In the genomic region with DNA sequence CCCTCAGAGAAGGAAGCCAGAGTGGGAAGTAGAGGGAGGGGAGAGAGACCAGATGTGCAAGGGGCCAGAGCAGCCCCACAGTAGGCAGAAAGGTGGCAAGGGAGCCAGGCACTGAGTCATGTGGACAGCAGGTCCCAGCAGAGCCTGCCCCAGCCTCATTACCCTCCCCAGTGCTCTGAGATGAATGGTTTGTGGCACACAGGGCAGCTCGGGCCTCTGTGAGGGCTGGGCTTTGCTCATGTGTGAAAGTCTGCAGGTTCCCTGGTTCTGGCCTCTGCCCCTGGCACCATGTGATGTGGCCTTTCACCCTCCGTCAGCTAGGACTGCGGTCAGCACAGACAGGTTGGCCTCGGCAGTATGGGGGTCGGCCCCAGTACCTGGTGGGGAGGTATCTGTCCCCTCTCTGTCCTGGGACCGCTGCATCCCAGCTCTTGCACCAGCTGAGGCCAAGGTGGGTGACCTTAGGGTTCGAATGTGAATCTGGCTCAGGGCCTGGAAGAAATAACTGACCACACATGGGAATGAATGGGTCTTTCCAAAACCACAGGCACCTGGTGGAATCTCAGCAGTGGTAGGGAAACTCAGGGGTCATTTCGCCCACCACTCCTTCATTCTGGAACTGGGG, we compare ENCODE assay signal across 18 cellular contexts. TPM values are rescaled to one million over a fixed set of nuclear protein-coding genes. Genes with fewer than 3 reads are reported as not detected.
DNase-seq lines count a peak whose midpoint lies in the region; ATAC-seq, FAIRE-seq and TF ChIP-seq lines count a peak whose summit lies in the region.
"Had no signal": no experiment of that assay in that cellular context is flagged by ENCODE, and none has a peak within 500 bp of the region (broad histone marks: within the 10 kb centered on the region; RNA-seq: fewer than 3 reads in every experiment).

No MANE protein-coding gene starts in this region.

- H3K27ac Mint-ChIP-seq in brain: peak overlapping the region in 3 of 5 experiments; percentile 76 to 87 (median 86)
- no peak overlapping the region for H3K27ac Mint-ChIP-seq in CD8-positive, alpha-beta memory T cell
- H3K27ac Mint-ChIP-seq: HFFc6 had no signal

- H3K4me1 Mint-ChIP-seq in brain: peaks cover 60% of the 10 kb centered on the region
- H3K4me1 Mint-ChIP-seq in CD8-positive, alpha-beta memory T cell: peaks cover 0 to 3% (median 0%) of the 10 kb centered on the region in 3 donors

- H3K27ac ChIP-seq in right lobe of liver (no peak overlapping the region), HepG2 (ENCODE audit: extremely low read length, insufficient read depth, low read length) (no peak overlapping the region), foreskin keratinocyte (no peak overlapping the region), SK-N-SH (ENCODE audit: low read depth in 2 of 2, low read length in 1 of 2) (no peak overlapping the region)
- H3K27ac ChIP-seq in CD8-positive, alpha-beta memory T cell (ENCODE audit: low read depth, low read length): no peak overlapping the region
- H3K27ac ChIP-seq: 22Rv1, BLaER1 had no signal

- no peak for FAIRE-seq in HepG2 (lab: Jason Lieb, UNC)
- FAIRE-seq: GM19239 had no signal

- intact Hi-C loops in right lobe of liver (cut with DNase I) (no loop called here), HepG2 (cut with micrococcal nuclease; ENCODE audit: unreplicated experiment) (no loop called here)

- POLR2A ChIA-PET in HepG2 (lab: Yijun Ruan, JAX): no interaction called here
- POLR2A ChIA-PET in CD8-positive, alpha-beta memory T cell (lab: Charles Lee): no interaction called here
- POLR2A ChIA-PET in SK-N-SH (lab: Yijun Ruan, JAX): no interaction called here

- H3K4me2 ChIP-seq in HepG2 (ENCODE audit: low read depth, low read length) (no peak overlapping the region), SK-N-SH (no peak overlapping the region)
- H3K4me2 ChIP-seq: BLaER1 had no signal

- TF ChIP-seq POLR2A in right lobe of liver (IDR thresholded peaks at IDR 0.05) (no peak), HepG2 (IDR thresholded peaks at IDR 0.05; ENCODE audit: insufficient read depth in 1 of 2, low read depth in 2 of 2, low read length in 2 of 2) (no peak)

- H3K36me3 ChIP-seq in right lobe of liver (no peaks in the 10 kb centered on the region), HepG2 (replicated peaks in 1 of 2; ENCODE audit: control insufficient read depth in 1 of 2, insufficient read depth in 2 of 2, low read length in 2 of 2) (no peaks in the 10 kb centered on the region), SK-N-SH (replicated peaks in 1 of 2; ENCODE audit: control insufficient read depth in 1 of 2, insufficient read depth in 2 of 2, low read length in 1 of 2) (no peaks in the 10 kb centered on the region)
- H3K36me3 ChIP-seq in CD8-positive, alpha-beta memory T cell (ENCODE audit: insufficient read depth, low read length): no peaks in the 10 kb centered on the region
- H3K36me3 ChIP-seq: BLaER1 had no signal

- in situ Hi-C loops in HepG2 (cut with HindIII; ENCODE audit: extremely low pct_ligation_motif_present, low pct_unique_long_range_greater_than_20kb): no loop called here

- ATAC-seq in right lobe of liver (peak in 3 of 4 donors; percentile 11 to 82 (median 37)), HepG2 (no peak; the same call in 1 of the 3 replicates), foreskin keratinocyte (peak; percentile 12), omental fat pad (ENCODE audit: low FRiP score) (no peak)

- 60% methylated on average over 1 of the region's 8 CpGs for WGBS in right lobe of liver (ENCODE audit: insufficient coverage, low coverage, low lambda C conversion rate, missing lambda C conversion rate)
- 3% methylated on average over 4 of the region's 8 CpGs for WGBS in HepG2 (ENCODE audit: low lambda C conversion rate)
- WGBS in SK-N-SH (ENCODE audit: low lambda C conversion rate): 88% methylated on average over 6 of the region's 8 CpGs

- BruUV-seq in HepG2 (replicated peaks; lab: Mats Ljungman, UMichigan): no TSS peak

- H3K4me3 ChIP-seq in right lobe of liver: no peak overlapping the region
- H3K4me3 ChIP-seq in HepG2 (replicated peaks in 1 of 3; ENCODE audit: insufficient read depth in 1 of 3, low read depth in 2 of 3, low read length in 3 of 3): no peak overlapping the region
- H3K4me3 ChIP-seq in CD8-positive, alpha-beta memory T cell (ENCODE audit: low read length): no peak overlapping the region
- no peak overlapping the region for H3K4me3 ChIP-seq in SK-N-SH (ENCODE audit: low read depth in 2 of 2, low read length in 1 of 2)
- H3K4me3 ChIP-seq: BLaER1 had no signal

- H3K9me3 ChIP-seq in right lobe of liver: no peaks in the 10 kb centered on the region
- no peaks in the 10 kb centered on the region for H3K9me3 ChIP-seq in HepG2 (ENCODE audit: low read length)
- H3K9me3 ChIP-seq in CD8-positive, alpha-beta memory T cell (ENCODE audit: low read length): no peaks in the 10 kb centered on the region
- H3K9me3 ChIP-seq in SK-N-SH: no peaks in the 10 kb centered on the region
- H3K9me3 ChIP-seq: BLaER1 had no signal

- H3K36me3 Mint-ChIP-seq in brain: peaks cover 5% of the 10 kb centered on the region
- peaks cover 0 to 2% (median 0%) of the 10 kb centered on the region in 3 donors for H3K36me3 Mint-ChIP-seq in CD8-positive, alpha-beta memory T cell

- H3K4me3 Mint-ChIP-seq in brain: peak overlapping the region in 1 of 5 experiments; percentile 12
- H3K4me3 Mint-ChIP-seq in CD8-positive, alpha-beta memory T cell: no peak overlapping the region
- H3K4me3 Mint-ChIP-seq: HFFc6 had no signal

- CTCF ChIA-PET in HepG2 (lab: Yijun Ruan, JAX; ENCODE audit: low intra/inter-chr PET ratio, low total read pairs): no interaction called here
- CTCF ChIA-PET in CD8-positive, alpha-beta memory T cell (lab: Charles Lee): no interaction called here
- CTCF ChIA-PET in SK-N-SH (lab: Yijun Ruan, JAX): interaction anchor here (1.0 to 1.6 kb wide), 4 partner anchors 12 to 30 kb away, joined by 3 to 4 read pairs (median 3); no protein-coding TSS in a partner anchor

- H3K27me3 ChIP-seq in right lobe of liver: no peaks in the 10 kb centered on the region
- H3K27me3 ChIP-seq in HepG2 (ENCODE audit: control insufficient read depth in 1 of 2, insufficient read depth in 2 of 2, low read length in 2 of 2): peaks cover 14 to 73% of the 10 kb centered on the region in 2 experiments
- peaks cover 18% of the 10 kb centered on the region for H3K27me3 ChIP-seq in foreskin keratinocyte
- no peaks in the 10 kb centered on the region for H3K27me3 ChIP-seq in CD8-positive, alpha-beta memory T cell (ENCODE audit: insufficient read depth, low read length, poor library complexity, severe bottlenecking)
- H3K27me3 ChIP-seq in SK-N-SH (ENCODE audit: insufficient read depth): no peaks in the 10 kb centered on the region
- H3K27me3 ChIP-seq: BLaER1 had no signal

- H3K9ac ChIP-seq in HepG2 (ENCODE audit: insufficient read depth, low read depth, low read length) (no peak overlapping the region), SK-N-SH (no peak overlapping the region)
- H3K9ac ChIP-seq: BLaER1 had no signal

- no peaks in the 10 kb centered on the region for H4K20me1 ChIP-seq in HepG2 (ENCODE audit: insufficient read depth, low read length)
- no peaks in the 10 kb centered on the region for H4K20me1 ChIP-seq in SK-N-SH (ENCODE audit: insufficient read depth)
- H4K20me1 ChIP-seq: BLaER1 had no signal

- no peaks in the 10 kb centered on the region for H3F3A ChIP-seq in SK-N-SH (replicated peaks; ENCODE audit: insufficient read depth)

- TF ChIP-seq RAD21 in HepG2 (CRISPR knock-in tag; IDR thresholded peaks at IDR 0.05) (no peak), SK-N-SH (IDR thresholded peaks at IDR 0.05; ENCODE audit: low read length) (no peak)

- H3K9me3 Mint-ChIP-seq in brain: no peaks in the 10 kb centered on the region
- H3K9me3 Mint-ChIP-seq in CD8-positive, alpha-beta memory T cell: no peaks in the 10 kb centered on the region
- H3K9me3 Mint-ChIP-seq: HFFc6 had no signal

- H3K4me1 ChIP-seq in right lobe of liver (peaks cover 0 to 6% (median 0%) of the 10 kb centered on the region in 4 donors), HepG2 (ENCODE audit: insufficient read depth, low read length) (peaks cover 14% of the 10 kb centered on the region), foreskin keratinocyte (peaks cover 8% of the 10 kb centered on the region), SK-N-SH (ENCODE audit: control insufficient read depth in 1 of 2, insufficient read depth in 2 of 2, low read depth in 1 of 2, low read length in 1 of 2) (peaks cover 15 to 49% of the 10 kb centered on the region in 2 experiments; a peak in 2 of 4 replicates)
- no peaks in the 10 kb centered on the region for H3K4me1 ChIP-seq in CD8-positive, alpha-beta memory T cell (ENCODE audit: insufficient read depth, low read length)

- TF ChIP-seq EP300 in HepG2 (IDR thresholded peaks at IDR 0.05; ENCODE audit: low read depth in 2 of 2, low read length in 2 of 2) (no peak), HepG2 (CRISPR knock-in tag; IDR thresholded peaks at IDR 0.05; ENCODE audit: borderline replicate concordance) (no peak), SK-N-SH (IDR thresholded peaks at IDR 0.05; ENCODE audit: borderline replicate concordance in 1 of 2, low read depth in 1 of 2, low read length in 1 of 2) (no peak)

- H2AFZ ChIP-seq in HepG2 (ENCODE audit: low read length): no peak overlapping the region
- H2AFZ ChIP-seq in SK-N-SH (ENCODE audit: low read depth): no peak overlapping the region

- no peak for DNase-seq in right lobe of liver
- DNase-seq in HepG2 (ENCODE audit: low spot score): no peak
- DNase-seq in foreskin keratinocyte: no peak
- DNase-seq in omental fat pad (ENCODE audit: low spot score): no peak
- DNase-seq in CD8-positive, alpha-beta memory T cell: no peak
- DNase-seq in SK-N-SH: no peak
- no peak for DNase-seq in Kasumi-1 (lab: John Stamatoyannopoulos, UW)
- DNase-seq: AML-193, DMS53, GF-D8, GOT3, HCEC 1CT, HFFc6 had no signal

- TF ChIP-seq CTCF in right lobe of liver (IDR thresholded peaks at IDR 0.05) (no peak), HepG2 (CRISPR knock-in tag; IDR thresholded peaks at IDR 0.05) (no peak), brain (conservative IDR thresholded peaks at IDR 0.05) (no peak), foreskin keratinocyte (conservative IDR thresholded peaks at IDR 0.05) (no peak), omental fat pad (IDR thresholded peaks at IDR 0.05) (no peak), SK-N-SH (IDR thresholded peaks at IDR 0.05) (no peak)

- H3K9me2 ChIP-seq in SK-N-SH: no peaks in the 10 kb centered on the region

- H3K27me3 Mint-ChIP-seq in brain: no peaks in the 10 kb centered on the region
- no peaks in the 10 kb centered on the region for H3K27me3 Mint-ChIP-seq in CD8-positive, alpha-beta memory T cell

- H3K79me2 ChIP-seq in HepG2 (ENCODE audit: insufficient read depth, low read length) (no peaks in the 10 kb centered on the region), SK-N-SH (ENCODE audit: insufficient read depth) (no peaks in the 10 kb centered on the region)

RNA-seq across cellular contexts. Expression of gene LRRC75A, which starts 8.9 kb away (rescaled TPM):
- total RNA-seq in right lobe of liver (under 1 TPM; 0.12 to 0.62 (median 0.22) TPM), HepG2 (2016; rRNA removed; fragmentation: Illumina TruSeq; extraction: Trizol) (0.06 TPM in 1 of 2 replicates, not detected in the other), foreskin keratinocyte (not detected in 2 replicates), omental fat pad (1 to 10 TPM in 3 of 4 donors, under 1 TPM in 1; 0.74 to 3.5 (median 2.1) TPM)
- total RNA-seq in HepG2 (2016; cell fraction: cytosol; rRNA removed; fragmentation: Illumina TruSeq; extraction: Trizol; ENCODE audit: low read depth): not detected in 2 replicates
- 0.10 TPM in 1 of 2 replicates, not detected in the other for total RNA-seq in HepG2 (2016; cell fraction: insoluble cytoplasmic fraction; rRNA removed; fragmentation: Illumina TruSeq; extraction: Trizol)
- total RNA-seq in HepG2 (2016; cell fraction: membrane; rRNA removed; fragmentation: Illumina TruSeq; extraction: Trizol): 0.15 and 0.21 TPM in 2 replicates
- total RNA-seq in HepG2 (2016; cell fraction: nucleus; rRNA removed; fragmentation: Illumina TruSeq; extraction: Trizol): not detected in 2 replicates
- polyA plus RNA-seq in HepG2 (2011; rRNA removed) (0.03 and 0.18 TPM in 2 replicates), brain (ENCODE audit: insufficient read depth, low read depth, low replicate concordance) (38.0 TPM), foreskin keratinocyte (0.10 and 0.11 TPM in 2 replicates), SK-N-SH (2012; rRNA removed) (1.2 and 1.3 TPM in 2 replicates)
- polyA plus RNA-seq in HepG2 (2011; cell fraction: cytosol; rRNA removed): 0.04 and 0.06 TPM in 2 replicates
- 0.10 and 0.12 TPM in 2 replicates for polyA plus RNA-seq in HepG2 (2011; cell fraction: nucleus; rRNA removed)
- polyA plus RNA-seq in HepG2 (2012): 0.64 and 0.87 TPM in 2 replicates
- polyA plus RNA-seq in HepG2 (2016; cell fraction: cytosol; fragmentation: Illumina TruSeq; extraction: Trizol; ENCODE audit: low read depth): not detected in 2 replicates
- not detected in 2 replicates for polyA plus RNA-seq in HepG2 (2016; cell fraction: insoluble cytoplasmic fraction; fragmentation: Illumina TruSeq; extraction: Trizol; ENCODE audit: low read depth)
- 0.08 TPM in 1 of 2 replicates, not detected in the other for polyA plus RNA-seq in HepG2 (2016; cell fraction: membrane; fragmentation: Illumina TruSeq; extraction: Trizol; ENCODE audit: low read depth)
- not detected in 2 replicates for polyA plus RNA-seq in HepG2 (2016; cell fraction: nucleus; fragmentation: Illumina TruSeq; extraction: Trizol; ENCODE audit: insufficient read depth, low read depth)
- polyA minus RNA-seq in HepG2 (2011; rRNA and poly(A)+ RNA removed; ENCODE audit: low replicate concordance): 1.6 TPM in 1 of 2 replicates, not detected in the other
- not detected in 2 replicates for polyA minus RNA-seq in HepG2 (2011; cell fraction: cytosol; rRNA and poly(A)+ RNA removed)
- polyA minus RNA-seq in HepG2 (2011; cell fraction: nucleus; rRNA and poly(A)+ RNA removed): 0.25 TPM in 1 of 2 replicates, not detected in the other
- total RNA-seq in CD8-positive, alpha-beta memory T cell: 1 to 10 TPM; 2.2 to 2.6 TPM
- 4.6 TPM for polyA plus RNA-seq in CD8-positive, alpha-beta memory T cell
- polyA plus RNA-seq in SK-N-SH (2012; cell fraction: cytosol; rRNA removed): 0.60 and 0.71 TPM in 2 replicates
- 1.8 and 2.0 TPM in 2 replicates for polyA plus RNA-seq in SK-N-SH (2012; cell fraction: nucleus; rRNA removed)
- total RNA-seq: HT1080 had no signal

Comparison
In these comparisons a context has a peak if more than half of its experiments do, and no peak if none do; other contexts are left out.
1. ATAC-seq: peak in right lobe of liver (3 of 4) and foreskin keratinocyte (single experiment); none in HepG2 (single experiment) and omental fat pad (single experiment).
2. H3K27ac Mint-ChIP-seq: peak in brain (3 of 5); none in CD8-positive, alpha-beta memory T cell (0 of 8).